In the genomic region with DNA sequence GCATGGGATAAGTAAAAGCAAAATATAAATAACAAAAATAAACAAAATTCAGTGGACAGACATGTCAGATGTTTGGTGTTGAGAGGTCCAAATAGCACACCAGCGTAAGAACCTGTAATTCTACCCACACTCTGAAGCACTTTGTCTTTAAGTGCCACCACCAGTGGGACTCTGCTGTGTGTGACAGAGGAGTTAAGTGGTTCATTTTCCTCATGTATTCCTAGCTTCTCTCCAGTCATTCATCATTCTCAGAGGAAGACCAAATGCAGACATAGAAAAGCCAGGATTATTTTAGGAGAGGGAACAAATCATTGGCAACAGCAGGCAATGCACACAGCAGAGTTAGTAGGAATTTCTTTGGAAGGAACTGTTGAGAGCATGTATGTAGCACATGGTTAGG, we compare ENCODE assay signal across 17 cellular contexts. TPM values are rescaled to one million over a fixed set of nuclear protein-coding genes. Genes with fewer than 3 reads are reported as not detected.
DNase-seq lines count a peak whose midpoint lies in the region; ATAC-seq, FAIRE-seq and TF ChIP-seq lines count a peak whose summit lies in the region.
"Had no signal": no experiment of that assay in that cellular context is flagged by ENCODE, and none has a peak within 500 bp of the region (broad histone marks: within the 10 kb centered on the region; RNA-seq: fewer than 3 reads in every experiment).

No MANE protein-coding gene starts in this region.

- TF ChIP-seq RAD21 in GM12878 (IDR thresholded peaks at IDR 0.05; ENCODE audit: insufficient read depth, low read depth, low read length): no peak

- RAD21 ChIA-PET in GM12878 (lab: Charles Lee; ENCODE audit: unreplicated experiment): no interaction called here

- H3K79me2 ChIP-seq in GM23338 (replicated peaks; ENCODE audit: insufficient read depth) (no peaks in the 10 kb centered on the region), GM12878 (ENCODE audit: control insufficient read depth, insufficient read depth, low read length) (no peaks in the 10 kb centered on the region)

- in situ Hi-C loops in GM12878 (cut with MboI): no loop called here

- H3K4me1 ChIP-seq in GM23338 (ENCODE audit: insufficient read depth): no peaks in the 10 kb centered on the region
- H3K4me1 ChIP-seq in GM12878 (ENCODE audit: control insufficient read depth, insufficient read depth, low read length): no peaks in the 10 kb centered on the region
- no peaks in the 10 kb centered on the region for H3K4me1 ChIP-seq in right cardiac atrium (ENCODE audit: control insufficient read depth, insufficient read depth, low read length)
- no peaks in the 10 kb centered on the region for H3K4me1 ChIP-seq in stomach

- no peaks in the 10 kb centered on the region for H3F3A ChIP-seq in GM23338 (replicated peaks; ENCODE audit: low read depth)

- peak; percentile 23 for FAIRE-seq in GM12878 (lab: Jason Lieb, UNC)
- FAIRE-seq: A549, GM19239 had no signal

- no peak overlapping the region for H3K4me3 Mint-ChIP-seq in GM23338
- H3K4me3 Mint-ChIP-seq: CD14-positive monocyte; CD8-positive, alpha-beta memory T cell had no signal

- H3K4me1 Mint-ChIP-seq in GM23338: peaks cover 9% of the 10 kb centered on the region; the same call in 2 of the 3 replicates
- H3K4me1 Mint-ChIP-seq: CD14-positive monocyte; CD8-positive, alpha-beta memory T cell had no signal

- H3K27ac Mint-ChIP-seq in GM23338: no peak overlapping the region
- H3K27ac Mint-ChIP-seq: CD14-positive monocyte; CD8-positive, alpha-beta memory T cell had no signal

- H4K20me1 ChIP-seq in GM23338 (replicated peaks; ENCODE audit: insufficient read depth) (no peaks in the 10 kb centered on the region), GM12878 (ENCODE audit: control insufficient read depth, insufficient read depth) (no peaks in the 10 kb centered on the region)

- no peak for TF ChIP-seq POLR2A in GM12878 (IDR thresholded peaks at IDR 0.05; ENCODE audit: low read depth, low read length)
- no peak for TF ChIP-seq POLR2A in stomach (IDR thresholded peaks at IDR 0.05)

- no peak for ATAC-seq in GM23338
- ATAC-seq in GM12878: no peak
- ATAC-seq in right cardiac atrium: peak in 1 of 2 donors; percentile 47
- no peak for ATAC-seq in HG02870 (IDR thresholded peaks at IDR 0.05; ENCODE audit: unreplicated experiment)
- ATAC-seq: HCT116 had no signal

- BruUV-seq in GM12878 (replicated peaks; lab: Mats Ljungman, UMichigan): no TSS peak

- no peaks in the 10 kb centered on the region for H3K36me3 Mint-ChIP-seq in GM23338 (ENCODE audit: low read depth)
- H3K36me3 Mint-ChIP-seq: CD14-positive monocyte; CD8-positive, alpha-beta memory T cell had no signal

- H3K36me3 ChIP-seq in GM23338 (ENCODE audit: insufficient read depth) (no peaks in the 10 kb centered on the region), GM12878 (ENCODE audit: control insufficient read depth in 2 of 2, insufficient read depth in 2 of 2, low read length in 1 of 2) (no peaks in the 10 kb centered on the region), stomach (no peaks in the 10 kb centered on the region)

- CTCF ChIA-PET in GM12878 (lab: Yijun Ruan, JAX): no interaction called here

- H3K9ac ChIP-seq in GM12878 (ENCODE audit: control insufficient read depth, insufficient read depth, low read length): no peak overlapping the region

- POLR2A ChIA-PET in GM12878 (lab: Charles Lee): no interaction called here

- DNase-seq in GM23338 (ENCODE audit: low spot score) (no peak), NCI-H187 (lab: John Stamatoyannopoulos, UW) (peak; percentile 52 to 60), GM12878 (ENCODE audit: low read depth, low spot score) (no peak), right cardiac atrium (no peak), stomach (no peak), substantia nigra (lab: John Stamatoyannopoulos, UW) (no peak), AG08396 (ENCODE audit: low spot score) (no peak)
- DNase-seq: Caco-2; CD8-positive, alpha-beta memory T cell; DND-41; GDM1; IMR-90 had no signal

- TF ChIP-seq CTCF in GM23338 (conservative IDR thresholded peaks at IDR 0.05; ENCODE audit: low read depth in 2 of 2): no peak
- no peak for TF ChIP-seq CTCF in GM12878 (IDR thresholded peaks at IDR 0.05 in 2 of 3, conservative IDR thresholded peaks at IDR 0.05 in 1 of 3; ENCODE audit: control insufficient read depth in 2 of 3, extremely low read depth in 1 of 3, insufficient read depth in 1 of 3, low read depth in 3 of 3, low read length in 3 of 3)
- TF ChIP-seq CTCF in stomach (IDR thresholded peaks at IDR 0.05): no peak

- TF ChIP-seq EP300 in GM12878 (IDR thresholded peaks at IDR 0.05; ENCODE audit: borderline replicate concordance in 1 of 2, control insufficient read depth in 1 of 2, low read depth in 2 of 2, low read length in 2 of 2) (no peak), stomach (IDR thresholded peaks at IDR 0.05) (no peak)

- H3K4me2 ChIP-seq in GM23338 (no peak overlapping the region), GM12878 (ENCODE audit: control insufficient read depth, insufficient read depth) (no peak overlapping the region)

- H2AFZ ChIP-seq in GM23338: peak overlapping the region; percentile 16; the same call in 1 of the 2 replicates
- H2AFZ ChIP-seq in GM12878 (ENCODE audit: control insufficient read depth, low read depth, low read length): no peak overlapping the region

- no peaks in the 10 kb centered on the region; the same call in 1 of the 2 replicates for H3K9me2 ChIP-seq in GM23338 (ENCODE audit: insufficient read depth)

- no peaks in the 10 kb centered on the region; the same call in 2 of the 3 replicates for H3K9me3 Mint-ChIP-seq in GM23338

- intact Hi-C loops in GM12878 (cut with micrococcal nuclease; ENCODE audit: unreplicated experiment): no loop called here
- intact Hi-C loops in right cardiac atrium (cut with DNase I): no loop called here
- intact Hi-C loops in stomach (cut with DNase I; ENCODE audit: low total_unique reads): no loop called here

- peaks cover 3% of the 10 kb centered on the region for H3K27me3 Mint-ChIP-seq in GM23338 (ENCODE audit: insufficient read depth, low read depth, poor library complexity)
- H3K27me3 Mint-ChIP-seq: CD8-positive, alpha-beta memory T cell had no signal

- SMC1A ChIA-PET in GM12878 (lab: Charles Lee; ENCODE audit: uncharacterized antibody, unreplicated experiment): no interaction called here

- H3K9me3 ChIP-seq in GM12878 (replicated peaks; ENCODE audit: control insufficient read depth, insufficient read depth, low read length): no peaks in the 10 kb centered on the region
- H3K9me3 ChIP-seq in right cardiac atrium (ENCODE audit: control insufficient read depth, low read length): no peaks in the 10 kb centered on the region
- no peaks in the 10 kb centered on the region for H3K9me3 ChIP-seq in stomach
- H3K9me3 ChIP-seq: A549, Caco-2 had no signal

- no peak overlapping the region for H3K4me3 ChIP-seq in GM23338
- no peak overlapping the region for H3K4me3 ChIP-seq in GM12878
- no peak overlapping the region for H3K4me3 ChIP-seq in right cardiac atrium (ENCODE audit: low read length)
- no peak overlapping the region for H3K4me3 ChIP-seq in stomach
- H3K4me3 ChIP-seq: A549 had no signal

- no peak overlapping the region for H3K27ac ChIP-seq in GM23338 (ENCODE audit: low read depth)
- no peak overlapping the region for H3K27ac ChIP-seq in GM12878 (ENCODE audit: control insufficient read depth, insufficient read depth)
- H3K27ac ChIP-seq in right cardiac atrium (ENCODE audit: low read length): peak overlapping the region; percentile 30
- H3K27ac ChIP-seq in stomach: no peak overlapping the region
- no peak overlapping the region for H3K27ac ChIP-seq in substantia nigra (ENCODE audit: low read depth, low read length, poor library complexity, severe bottlenecking)
- H3K27ac ChIP-seq: A549 had no signal

- 0% methylated on average over 1 of the region's 1 CpG for WGBS in GM12878 (ENCODE audit: insufficient coverage, insufficient replicate concordance, low lambda C conversion rate, missing lambda C conversion rate)
- WGBS in right cardiac atrium: 70% methylated on average over 1 of the region's 1 CpG
- 86 to 95% (median 94%) methylated on average over 1 of the region's 1 CpG for WGBS in stomach, 5 donors

- H3K27me3 ChIP-seq in GM23338 (ENCODE audit: insufficient read depth) (no peaks in the 10 kb centered on the region), GM12878 (replicated peaks in 1 of 2; ENCODE audit: control insufficient read depth in 2 of 2, insufficient read depth in 2 of 2, low read length in 1 of 2) (no peaks in the 10 kb centered on the region), right cardiac atrium (ENCODE audit: control insufficient read depth, insufficient read depth) (no peaks in the 10 kb centered on the region), stomach (no peaks in the 10 kb centered on the region)

TF ChIP-seq in GM12878, 131 proteins besides CTCF, POLR2A, EP300 and RAD21 (continues in another document):
- TF ChIP-seq ASH2L (IDR thresholded peaks at IDR 0.05; ENCODE audit: borderline replicate concordance, low read depth): no peak
- no peak for TF ChIP-seq IKZF2 (IDR thresholded peaks at IDR 0.05)

RNA-seq across cellular contexts. Expression of gene ARHGAP24, which starts 43.1 kb away (rescaled TPM):
- 0.21 TPM in 1 of 2 replicates, not detected in the other for total RNA-seq in GM23338 (2014; rRNA removed; shearing (Covaris generic))
- polyA plus RNA-seq in GM23338 (2016; fragmentation: Nextera tagmentation; extraction: Ambion mirVana) (0.36 and 0.50 TPM in 2 replicates), GM12878 (2011; rRNA removed) (4.2 TPM in 2 replicates), GM12878 (2014; fragmentation: Illumina TruSeq; extraction: Trizol) (0.22 and 0.47 TPM in 2 replicates), GM12878 (2014; fragmentation: Nextera tagmentation; extraction: Ambion mirVana) (under 1 TPM; 0.10 to 0.35 TPM), GM12878 (2014; rRNA removed) (0.24 and 0.73 TPM in 2 replicates), GM12878 (2016; fragmentation: Nextera tagmentation; extraction: Ambion mirVana) (under 1 TPM; 0.15 to 0.35 TPM), right cardiac atrium (16.7 TPM), stomach (10 to 100 TPM in 2 of 3 donors, 1 to 10 TPM in 1; 6.7 to 13.4 (median 11.0) TPM)
- 2.3 and 4.2 TPM in 2 replicates for total RNA-seq in GM12878 (2013; cell fraction: nucleolus; rRNA removed)
- total RNA-seq in GM12878 (2014; rRNA removed) (0.38 and 0.73 TPM in 2 replicates), GM12878 (2014; rRNA removed; fragmentation: Illumina TruSeq; extraction: Trizol) (0.78 and 0.85 TPM in 2 replicates), GM12878 (2021) (0.56 and 0.61 TPM in 2 replicates), right cardiac atrium (10 to 100 TPM; 36.5 to 49.3 (median 39.3) TPM), stomach (100 to 1,000 TPM in 1 of 5 donors, 10 to 100 TPM in 3, 1 to 10 TPM in 1; 6.4 to 152 (median 54.9) TPM)
- 1.4 TPM for polyA plus RNA-seq in GM12878 (2011; ENCODE audit: low read depth)
- 1.8 and 1.9 TPM in 2 replicates for polyA plus RNA-seq in GM12878 (2011; cell fraction: cytosol; rRNA removed)
- 3.3 and 3.4 TPM in 2 replicates for polyA plus RNA-seq in GM12878 (2011; cell fraction: nucleus; rRNA removed)
- 0.95 and 1.6 TPM in 2 replicates for polyA plus RNA-seq in GM12878 (2012)
- 10.0 and 17.3 TPM in 2 replicates for polyA minus RNA-seq in GM12878 (2011; rRNA and poly(A)+ RNA removed)
- 2.8 and 3.2 TPM in 2 replicates for polyA minus RNA-seq in GM12878 (2011; cell fraction: cytosol; rRNA and poly(A)+ RNA removed)
- polyA minus RNA-seq in GM12878 (2011; cell fraction: nucleus; rRNA and poly(A)+ RNA removed): 19.0 and 29.4 TPM in 2 replicates
- total RNA-seq: CD8-positive, alpha-beta memory T cell had no signal
- polyA plus RNA-seq: CD8-positive, alpha-beta memory T cell had no signal

Comparison
In these comparisons a context has a peak if more than half of its experiments do, and no peak if none do; other contexts are left out.
1. DNase-seq: peak in NCI-H187 (2 of 2); none in GM23338 (single experiment), GM12878 (single experiment), right cardiac atrium (0 of 3), stomach (single experiment), substantia nigra (0 of 49) and AG08396 (single experiment).